Comparison of ENCODE assay signal across 8 cellular contexts in genomic region chr3:24496529-24497482, GRCh38. TPM values are rescaled to one million over a fixed set of nuclear protein-coding genes. Genes with fewer than 3 reads are reported as not detected.
DNase-seq lines count a peak whose midpoint lies in the region; ATAC-seq, FAIRE-seq and TF ChIP-seq lines count a peak whose summit lies in the region.

No MANE protein-coding gene starts in this region.

- TF ChIP-seq CTCF in astrocyte (IDR thresholded peaks at IDR 0.05; ENCODE audit: insufficient read depth, low read depth, low read length), result peak; percentile 43
- TF ChIP-seq CTCF in activated CD8-positive, alpha-beta T cell treated with anti-CD3 and anti-CD28 coated beads for 36 hours (IDR thresholded peaks at IDR 0.05), result no peak

- POLR2A ChIA-PET in activated CD8-positive, alpha-beta T cell treated with anti-CD3 and anti-CD28 coated beads for 36 hours (lab: Charles Lee), result no interaction called here

- FAIRE-seq in astrocyte (lab: Jason Lieb, UNC), result no peak

- H4K20me1 ChIP-seq in astrocyte (ENCODE audit: insufficient read depth, low read length), result no peaks in the 10 kb centered on the region

- H3K9ac ChIP-seq in astrocyte (ENCODE audit: low read length), result no peak overlapping the region

- peak; percentile 14 for DNase-seq in stimulated activated naive CD8-positive, alpha-beta T cell treated with anti-CD3 and anti-CD28 coated beads, Interleukin-15, Interleukin-2, amounts not matched to agents 100 U/mL and 50 U/mL, for 24 hours
- DNase-seq in stimulated activated naive CD8-positive, alpha-beta T cell treated with anti-CD3 and anti-CD28 coated beads, Interleukin-15, amount 100 ng/mL, for 72 hours, result no peak
- peak; percentile 78 for DNase-seq in astrocyte (ENCODE audit: low read depth)
- DNase-seq in inferior parietal cortex (ENCODE audit: extremely low spot score), result peak; percentile 64
- peak in 28 of 49 donors; percentile 1 to 48 (median 22) for DNase-seq in substantia nigra (lab: John Stamatoyannopoulos, UW)
- no peak for DNase-seq in activated CD8-positive, alpha-beta T cell treated with anti-CD3 and anti-CD28 coated beads for 36 hours
- DNase-seq in T-helper 9 cell, result no peak

- CTCF ChIA-PET in activated CD8-positive, alpha-beta T cell treated with anti-CD3 and anti-CD28 coated beads for 36 hours (lab: Charles Lee), result interaction anchor here (1.1 to 1.5 kb wide), 2 partner anchors 12 to 31 kb away, joined by 3 to 4 read pairs; no protein-coding TSS in a partner anchor

- no peaks in the 10 kb centered on the region for H3K79me2 ChIP-seq in astrocyte (ENCODE audit: insufficient read depth, low read length)

- no peaks in the 10 kb centered on the region for H3K36me3 ChIP-seq in astrocyte (ENCODE audit: insufficient read depth, low read length)

- peaks cover 67% of the 10 kb centered on the region for H3K27me3 Mint-ChIP-seq in stimulated activated naive CD8-positive, alpha-beta T cell treated with anti-CD3 and anti-CD28 coated beads, Interleukin-15, amount 100 ng/mL, for 72 hours
- peaks cover 14% of the 10 kb centered on the region for H3K27me3 Mint-ChIP-seq in astrocyte (ENCODE audit: low read depth, unreplicated experiment)
- H3K27me3 Mint-ChIP-seq in activated CD8-positive, alpha-beta T cell treated with anti-CD3 and anti-CD28 coated beads for 36 hours, result peaks cover 39% of the 10 kb centered on the region

- no peak overlapping the region for H3K27ac Mint-ChIP-seq in stimulated activated naive CD8-positive, alpha-beta T cell treated with anti-CD3 and anti-CD28 coated beads, Interleukin-15, amount 100 ng/mL, for 72 hours
- no peak overlapping the region for H3K27ac Mint-ChIP-seq in astrocyte (ENCODE audit: unreplicated experiment)
- no peak overlapping the region for H3K27ac Mint-ChIP-seq in activated CD8-positive, alpha-beta T cell treated with anti-CD3 and anti-CD28 coated beads for 36 hours

- peaks cover 4% of the 10 kb centered on the region for H3K4me1 ChIP-seq in astrocyte (ENCODE audit: insufficient read depth, low read length)

- no peak overlapping the region for H3K4me3 ChIP-seq in astrocyte (ENCODE audit: insufficient read depth, low read depth, low read length)

- H3K4me3 Mint-ChIP-seq in stimulated activated naive CD8-positive, alpha-beta T cell treated with anti-CD3 and anti-CD28 coated beads, Interleukin-15, amount 100 ng/mL, for 72 hours, result no peak overlapping the region
- H3K4me3 Mint-ChIP-seq in astrocyte (ENCODE audit: unreplicated experiment), result peak overlapping the region; percentile 90
- H3K4me3 Mint-ChIP-seq in activated CD8-positive, alpha-beta T cell treated with anti-CD3 and anti-CD28 coated beads for 36 hours, result no peak overlapping the region

- H3K27me3 ChIP-seq in astrocyte (ENCODE audit: insufficient read depth, low read length), result peaks cover 25% of the 10 kb centered on the region

- H3K4me1 Mint-ChIP-seq in stimulated activated naive CD8-positive, alpha-beta T cell treated with anti-CD3 and anti-CD28 coated beads, Interleukin-15, amount 100 ng/mL, for 72 hours, result peaks cover 12% of the 10 kb centered on the region
- H3K4me1 Mint-ChIP-seq in astrocyte (ENCODE audit: low read depth, unreplicated experiment), result peaks cover 8% of the 10 kb centered on the region
- no peaks in the 10 kb centered on the region for H3K4me1 Mint-ChIP-seq in activated CD8-positive, alpha-beta T cell treated with anti-CD3 and anti-CD28 coated beads for 36 hours (ENCODE audit: low read depth)

- ATAC-seq in stimulated activated naive CD8-positive, alpha-beta T cell treated with anti-CD3 and anti-CD28 coated beads, Interleukin-15, Interleukin-2, amounts not matched to agents 100 U/mL and 50 U/mL, for 24 hours, result no peak
- ATAC-seq in stimulated activated naive CD8-positive, alpha-beta T cell treated with anti-CD3 and anti-CD28 coated beads, Interleukin-15, amount 100 ng/mL, for 72 hours, result no peak
- no peak for ATAC-seq in GM21576 (IDR thresholded peaks at IDR 0.05; ENCODE audit: unreplicated experiment)
- no peak for ATAC-seq in activated CD8-positive, alpha-beta T cell treated with anti-CD3 and anti-CD28 coated beads for 36 hours

- H3K9me3 ChIP-seq in astrocyte (ENCODE audit: insufficient read depth, low read depth, low read length), result no peaks in the 10 kb centered on the region

- H3K27ac ChIP-seq in astrocyte (ENCODE audit: low read depth, low read length) (no peak overlapping the region), substantia nigra (ENCODE audit: low read depth, low read length, poor library complexity, severe bottlenecking) (no peak overlapping the region)

- H3K4me2 ChIP-seq in astrocyte (ENCODE audit: low read length), result no peak overlapping the region

- H3K9me3 Mint-ChIP-seq in stimulated activated naive CD8-positive, alpha-beta T cell treated with anti-CD3 and anti-CD28 coated beads, Interleukin-15, amount 100 ng/mL, for 72 hours, result no peaks in the 10 kb centered on the region
- no peaks in the 10 kb centered on the region for H3K9me3 Mint-ChIP-seq in astrocyte (ENCODE audit: unreplicated experiment)
- H3K9me3 Mint-ChIP-seq in activated CD8-positive, alpha-beta T cell treated with anti-CD3 and anti-CD28 coated beads for 36 hours, result no peaks in the 10 kb centered on the region

- H3K36me3 Mint-ChIP-seq in astrocyte (ENCODE audit: low read depth, unreplicated experiment), result no peaks in the 10 kb centered on the region
- no peaks in the 10 kb centered on the region for H3K36me3 Mint-ChIP-seq in activated CD8-positive, alpha-beta T cell treated with anti-CD3 and anti-CD28 coated beads for 36 hours (ENCODE audit: low read depth)

- no peak overlapping the region for H2AFZ ChIP-seq in astrocyte (ENCODE audit: low read depth, low read length)

- intact Hi-C loops in activated CD8-positive, alpha-beta T cell treated with anti-CD3 and anti-CD28 coated beads for 36 hours (cut with micrococcal nuclease), result no loop called here

RNA-seq across cellular contexts. Expression of gene THRB, which starts 2.2 kb away (rescaled TPM):
- 6.8 and 8.5 TPM in 2 replicates for total RNA-seq in astrocyte
- not detected for total RNA-seq in activated CD8-positive, alpha-beta T cell treated with anti-CD3 and anti-CD28 coated beads for 36 hours

Comparison
In these comparisons a context has a peak if more than half of its experiments do, and no peak if none do; other contexts are left out.
1. DNase-seq: peak in stimulated activated naive CD8-positive, alpha-beta T cell treated with anti-CD3 and anti-CD28 coated beads, Interleukin-15, Interleukin-2, amounts not matched to agents 100 U/mL and 50 U/mL, for 24 hours (single experiment), astrocyte (single experiment), inferior parietal cortex (single experiment) and substantia nigra (28 of 49); none in stimulated activated naive CD8-positive, alpha-beta T cell treated with anti-CD3 and anti-CD28 coated beads, Interleukin-15, amount 100 ng/mL, for 72 hours (0 of 2), activated CD8-positive, alpha-beta T cell treated with anti-CD3 and anti-CD28 coated beads for 36 hours (single experiment) and T-helper 9 cell (single experiment).